1 cellular context compared by ENCODE assay signal in the genomic region with DNA sequence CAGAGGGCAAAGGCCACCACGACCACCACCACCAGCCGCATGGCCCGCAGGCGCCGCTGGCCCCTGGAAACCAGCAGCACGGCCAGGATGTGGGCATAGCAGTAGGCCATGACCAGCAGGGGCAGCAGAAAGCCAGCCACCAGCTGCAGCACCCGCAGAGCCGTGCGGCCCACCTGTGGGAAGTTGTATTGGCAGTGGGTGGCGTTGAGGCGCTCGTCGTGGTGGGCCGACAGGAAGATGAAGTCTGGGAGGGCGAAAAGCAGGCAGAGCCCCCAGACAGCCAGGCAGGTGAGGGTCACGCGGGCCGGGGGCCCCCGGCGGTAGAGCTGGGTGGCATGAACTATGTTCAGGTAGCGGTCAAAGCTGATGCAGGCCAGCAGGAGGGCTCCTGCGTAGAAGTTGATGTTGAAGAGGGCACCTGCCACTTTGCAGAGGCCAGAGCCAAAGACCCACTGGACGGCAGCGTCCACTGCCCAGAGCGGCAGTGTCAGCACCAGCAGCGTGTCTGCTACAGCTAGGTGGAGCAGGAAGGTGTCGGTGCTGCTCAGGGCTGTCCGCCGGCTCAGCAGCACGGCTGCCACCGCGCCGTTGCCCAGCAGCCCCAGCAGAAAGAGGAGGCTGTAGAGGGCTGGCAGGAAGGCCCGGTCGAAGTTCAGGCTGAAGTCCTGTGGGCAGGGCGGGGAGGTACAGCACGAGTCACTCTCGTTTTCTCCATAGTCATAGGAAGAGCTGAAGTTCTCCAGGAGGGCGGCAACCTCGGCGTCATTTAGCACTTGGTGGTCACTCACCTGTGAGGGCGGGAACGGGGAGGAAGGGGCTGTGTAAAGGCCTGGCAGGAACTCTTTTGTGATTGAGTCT.
TF ChIP-seq lines count a peak whose summit lies in the region.

No MANE protein-coding gene starts in this region.

TF ChIP-seq in IMR-90, 13 proteins besides CTCF, POLR2A, EP300 and RAD21:
- TF ChIP-seq USF2 (IDR thresholded peaks at IDR 0.05; ENCODE audit: low read depth, low read length) (no peak), MAZ (IDR thresholded peaks at IDR 0.05; ENCODE audit: borderline replicate concordance, low read depth, low read length) (no peak), NFE2L2 (IDR thresholded peaks at IDR 0.05; ENCODE audit: low read depth, low read length) (no peak), BHLHE40 (IDR thresholded peaks at IDR 0.05; ENCODE audit: low read depth, low read length) (no peak), FOS (IDR thresholded peaks at IDR 0.05; ENCODE audit: low read depth, low read length) (no peak), CHD1 (IDR thresholded peaks at IDR 0.05; ENCODE audit: low read depth, low read length) (no peak), RCOR1 (IDR thresholded peaks at IDR 0.05; ENCODE audit: insufficient replicate concordance, low read length) (no peak), RFX5 (IDR thresholded peaks at IDR 0.05; ENCODE audit: low read depth, low read length) (no peak), MXI1 (IDR thresholded peaks at IDR 0.05; ENCODE audit: borderline replicate concordance, low read depth, low read length) (no peak), SMC3 (IDR thresholded peaks at IDR 0.05; ENCODE audit: low read depth, low read length) (no peak), MAFK (IDR thresholded peaks at IDR 0.05; ENCODE audit: low read depth, low read length) (no peak), CEBPB (IDR thresholded peaks at IDR 0.05; ENCODE audit: low read depth, low read length) (no peak)
- TF ChIP-seq, protein P1, sequence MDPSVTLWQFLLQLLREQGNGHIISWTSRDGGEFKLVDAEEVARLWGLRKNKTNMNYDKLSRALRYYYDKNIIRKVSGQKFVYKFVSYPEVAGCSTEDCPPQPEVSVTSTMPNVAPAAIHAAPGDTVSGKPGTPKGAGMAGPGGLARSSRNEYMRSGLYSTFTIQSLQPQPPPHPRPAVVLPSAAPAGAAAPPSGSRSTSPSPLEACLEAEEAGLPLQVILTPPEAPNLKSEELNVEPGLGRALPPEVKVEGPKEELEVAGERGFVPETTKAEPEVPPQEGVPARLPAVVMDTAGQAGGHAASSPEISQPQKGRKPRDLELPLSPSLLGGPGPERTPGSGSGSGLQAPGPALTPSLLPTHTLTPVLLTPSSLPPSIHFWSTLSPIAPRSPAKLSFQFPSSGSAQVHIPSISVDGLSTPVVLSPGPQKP (IDR thresholded peaks at IDR 0.05; ENCODE audit: borderline replicate concordance, low read depth, low read length): no peak
